ENCODE assay signal across 12 cellular contexts in the genomic region with DNA sequence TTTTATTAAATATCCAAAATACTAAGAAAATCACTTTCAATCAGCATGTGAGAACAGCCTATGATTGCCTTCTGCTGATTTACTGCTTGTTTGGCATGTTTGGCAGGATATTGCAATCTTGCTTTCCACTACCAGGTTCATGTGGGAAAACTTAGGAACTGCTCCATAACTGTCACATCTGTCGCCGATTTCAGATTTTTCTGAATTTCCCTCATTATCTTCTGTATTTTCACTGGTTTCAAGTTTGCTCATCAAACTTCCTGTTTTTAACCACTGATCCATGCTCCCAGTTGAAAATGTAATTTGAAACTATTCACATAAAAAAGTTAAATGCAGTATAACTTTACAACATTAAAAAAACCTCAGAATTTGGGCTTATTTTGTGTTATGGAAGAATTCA.
DNase-seq lines count a peak whose midpoint lies in the region; ATAC-seq and TF ChIP-seq lines count a peak whose summit lies in the region.
"Had no signal": no experiment of that assay in that cellular context is flagged by ENCODE, and none has a peak within 500 bp of the region (broad histone marks: within the 10 kb centered on the region; RNA-seq: fewer than 3 reads in every experiment).

No MANE protein-coding gene starts in this region.

- H4K20me1 ChIP-seq in Loucy (ENCODE audit: insufficient read depth, low read length, poor library complexity, severe bottlenecking) (no peaks in the 10 kb centered on the region), neural progenitor cell (ENCODE audit: low read depth) (no peaks in the 10 kb centered on the region)

- H3K4me2 ChIP-seq in Loucy (ENCODE audit: low read depth, low read length, poor library complexity, severe bottlenecking): peak overlapping the region; percentile 25
- H3K4me2 ChIP-seq in neural progenitor cell: no peak overlapping the region

- H3K27me3 ChIP-seq in Loucy (ENCODE audit: insufficient read depth, low read length, poor library complexity, severe bottlenecking) (no peaks in the 10 kb centered on the region), neural progenitor cell (no peaks in the 10 kb centered on the region)
- H3K27me3 ChIP-seq: right lobe of liver had no signal

- peaks cover 2% of the 10 kb centered on the region; the same call in 1 of the 2 replicates for H3F3A ChIP-seq in Loucy (ENCODE audit: low read depth)
- no peaks in the 10 kb centered on the region for H3F3A ChIP-seq in neural progenitor cell (ENCODE audit: low read depth)

- peaks cover 4% of the 10 kb centered on the region for H3K36me3 Mint-ChIP-seq in activated naive CD8-positive, alpha-beta T cell treated with anti-CD3 and anti-CD28 coated beads, Interleukin-2, amount 10 ng/mL, durations not matched to agents 7 days and 5 days
- no peaks in the 10 kb centered on the region for H3K36me3 Mint-ChIP-seq in neural progenitor cell

- DNase-seq in GM04504 (ENCODE audit: low read depth) (peak; percentile 29), neural progenitor cell (ENCODE audit: low spot score) (no peak), GM19238 (ENCODE audit: insufficient read length, low spot score) (no peak), GM13977 (ENCODE audit: low spot score) (no peak)
- DNase-seq in activated naive CD8-positive, alpha-beta T cell treated with anti-CD3 and anti-CD28 coated beads, Interleukin-2, amount 10 ng/mL, durations not matched to agents 7 days and 5 days: no peak
- DNase-seq: activated CD8-positive, alpha-beta memory T cell treated with anti-CD3 and anti-CD28 coated beads, Interleukin-2, amount 50 U/mL, for 48 hours; foreskin melanocyte; lower lobe of right lung; NCI-H2081 treated with DMSO at 0.1 percent for 48 hours; right lobe of liver had no signal

- H3K9me3 ChIP-seq in Loucy (ENCODE audit: insufficient read depth, low read depth, low read length) (no peaks in the 10 kb centered on the region), neural progenitor cell (ENCODE audit: low read depth) (no peaks in the 10 kb centered on the region)
- H3K9me3 ChIP-seq: lower lobe of right lung, right lobe of liver had no signal

- H3K4me3 Mint-ChIP-seq in activated naive CD8-positive, alpha-beta T cell treated with anti-CD3 and anti-CD28 coated beads, Interleukin-2, amount 10 ng/mL, durations not matched to agents 7 days and 5 days: peak overlapping the region; percentile 49
- H3K4me3 Mint-ChIP-seq in neural progenitor cell: no peak overlapping the region

- H3K27ac Mint-ChIP-seq in activated naive CD8-positive, alpha-beta T cell treated with anti-CD3 and anti-CD28 coated beads, Interleukin-2, amount 10 ng/mL, durations not matched to agents 7 days and 5 days: no peak overlapping the region
- H3K27ac Mint-ChIP-seq in neural progenitor cell: no peak overlapping the region

- no peak overlapping the region for H3K4me3 ChIP-seq in Loucy (ENCODE audit: low read length, poor library complexity, severe bottlenecking)
- H3K4me3 ChIP-seq in neural progenitor cell: no peak overlapping the region
- H3K4me3 ChIP-seq: lower lobe of right lung, right lobe of liver had no signal

- TF ChIP-seq CTCF in Loucy (conservative IDR thresholded peaks at IDR 0.05; ENCODE audit: low read length): no peak
- no peak for TF ChIP-seq CTCF in neural progenitor cell (IDR thresholded peaks at IDR 0.05)
- TF ChIP-seq CTCF in GM13977 (IDR thresholded peaks at IDR 0.05; ENCODE audit: extremely low read depth, insufficient read depth, missing control alignments): no peak

- no peaks in the 10 kb centered on the region for H3K27me3 Mint-ChIP-seq in activated naive CD8-positive, alpha-beta T cell treated with anti-CD3 and anti-CD28 coated beads, Interleukin-2, amount 10 ng/mL, durations not matched to agents 7 days and 5 days
- no peaks in the 10 kb centered on the region for H3K27me3 Mint-ChIP-seq in neural progenitor cell (ENCODE audit: insufficient read depth, low read depth)

- no peak overlapping the region for H3K27ac ChIP-seq in neural progenitor cell
- H3K27ac ChIP-seq: lower lobe of right lung, right lobe of liver had no signal

- H3K4me1 Mint-ChIP-seq in activated naive CD8-positive, alpha-beta T cell treated with anti-CD3 and anti-CD28 coated beads, Interleukin-2, amount 10 ng/mL, durations not matched to agents 7 days and 5 days: peaks cover 20% of the 10 kb centered on the region
- H3K4me1 Mint-ChIP-seq in neural progenitor cell: no peaks in the 10 kb centered on the region

- in situ Hi-C loops in GM13977 (cut with MboI; ENCODE audit: low pct_unique_long_range_greater_than_20kb, low sequenced_read_pairs, unreplicated experiment): no loop called here

- no peaks in the 10 kb centered on the region for H3K9me3 Mint-ChIP-seq in activated naive CD8-positive, alpha-beta T cell treated with anti-CD3 and anti-CD28 coated beads, Interleukin-2, amount 10 ng/mL, durations not matched to agents 7 days and 5 days
- no peaks in the 10 kb centered on the region for H3K9me3 Mint-ChIP-seq in neural progenitor cell

- ATAC-seq in activated naive CD8-positive, alpha-beta T cell treated with anti-CD3 and anti-CD28 coated beads, Interleukin-2, amount 10 ng/mL, durations not matched to agents 7 days and 5 days (ENCODE audit: low read depth): no peak
- ATAC-seq in GM21360 (IDR thresholded peaks at IDR 0.05; ENCODE audit: unreplicated experiment): no peak
- ATAC-seq: lower lobe of right lung had no signal

- H3K79me2 ChIP-seq in Loucy (ENCODE audit: insufficient read depth, low read length) (no peaks in the 10 kb centered on the region), neural progenitor cell (ENCODE audit: low read depth) (no peaks in the 10 kb centered on the region)

- H3K9me2 ChIP-seq in Loucy (replicated peaks; ENCODE audit: low read depth, low read length): no peaks in the 10 kb centered on the region

- H3K36me3 ChIP-seq in Loucy (ENCODE audit: insufficient read depth, low read length) (no peaks in the 10 kb centered on the region), neural progenitor cell (no peaks in the 10 kb centered on the region)
- H3K36me3 ChIP-seq: lower lobe of right lung, right lobe of liver had no signal

- H3K9ac ChIP-seq in Loucy (ENCODE audit: low read depth, low read length, poor library complexity, severe bottlenecking) (no peak overlapping the region), neural progenitor cell (no peak overlapping the region)

- peaks cover 62% of the 10 kb centered on the region for H3K4me1 ChIP-seq in Loucy (ENCODE audit: insufficient read depth, low read length, poor library complexity, severe bottlenecking)
- H3K4me1 ChIP-seq in neural progenitor cell: no peaks in the 10 kb centered on the region

- no peak overlapping the region for H2AFZ ChIP-seq in Loucy (ENCODE audit: low read length)
- H2AFZ ChIP-seq in neural progenitor cell (replicated peaks): peak overlapping the region; percentile 18

- POLR2A ChIA-PET in activated naive CD8-positive, alpha-beta T cell treated with anti-CD3 and anti-CD28 coated beads, Interleukin-2, amount 10 ng/mL, durations not matched to agents 7 days and 5 days (lab: Charles Lee): no interaction called here
